Comparison of ENCODE assay signal across 1 cellular context in the genomic region with DNA sequence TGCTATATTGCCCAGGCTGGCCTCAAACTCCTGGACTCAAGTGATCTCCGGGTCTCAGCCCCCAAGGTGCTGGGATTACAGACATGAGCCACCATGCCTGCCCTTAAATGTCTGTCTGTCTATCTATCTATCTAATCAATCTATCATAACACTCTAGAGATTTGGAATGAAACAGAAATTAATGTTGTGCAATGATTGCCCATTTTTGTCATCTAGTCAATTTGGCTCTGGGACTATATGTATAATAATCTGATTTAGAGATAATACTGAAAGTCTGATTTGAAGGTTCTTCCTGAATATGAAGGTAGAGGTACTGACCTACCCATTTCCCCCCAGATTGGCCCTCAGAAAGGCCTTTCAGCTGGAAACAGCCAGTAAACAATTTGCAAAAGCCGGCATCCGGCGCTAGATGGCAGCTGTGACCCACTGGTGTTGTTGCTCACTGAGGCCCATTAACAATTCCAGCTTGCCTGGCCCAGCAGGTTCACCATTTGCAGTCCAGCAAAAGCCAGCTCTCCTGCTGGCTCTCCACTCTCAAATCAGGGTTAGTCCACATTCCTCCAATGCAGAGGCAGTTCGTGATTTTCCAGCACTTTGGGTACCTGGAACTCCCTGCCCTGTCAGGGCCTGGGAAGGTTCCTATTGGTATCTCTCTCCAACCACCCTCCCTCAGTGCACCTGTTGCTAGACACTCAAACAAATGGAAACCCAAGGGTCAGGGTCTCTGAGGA.
TF ChIP-seq lines count a peak whose summit lies in the region.

No MANE protein-coding gene starts in this region.

TF ChIP-seq in HepG2, 621 proteins besides CTCF, POLR2A, EP300 and RAD21 (continued from another document):
- TF ChIP-seq ZNF646 (CRISPR knock-in tag; IDR thresholded peaks at IDR 0.05) (no peak), SMYD3 (CRISPR knock-in tag; IDR thresholded peaks at IDR 0.05) (peak; percentile 69; the same call in 1 of the 2 replicates), THAP9 (CRISPR knock-in tag; IDR thresholded peaks at IDR 0.05; ENCODE audit: borderline replicate concordance) (no peak; the same call in 1 of the 2 replicates), ZNF850 (CRISPR knock-in tag; conservative IDR thresholded peaks at IDR 0.05) (no peak), CCAR2 (optimal IDR thresholded peaks at IDR 0.05; ENCODE audit: low read depth, low read length) (no peak), ZNF441 (CRISPR knock-in tag; IDR thresholded peaks at IDR 0.05; ENCODE audit: borderline replicate concordance) (no peak), SIN3B (IDR thresholded peaks at IDR 0.05; ENCODE audit: low read length) (0 out of 2 replicates have a peak, but pooled peaks have one; percentile 34), ZNF75D (CRISPR knock-in tag; IDR thresholded peaks at IDR 0.05; ENCODE audit: borderline replicate concordance) (no peak), ZNF652 (CRISPR knock-in tag; IDR thresholded peaks at IDR 0.05; ENCODE audit: borderline replicate concordance, low read depth) (no peak), PCBP1 (IDR thresholded peaks at IDR 0.05; ENCODE audit: borderline replicate concordance, low read depth, low read length) (no peak)
- TF ChIP-seq, protein P1, sequence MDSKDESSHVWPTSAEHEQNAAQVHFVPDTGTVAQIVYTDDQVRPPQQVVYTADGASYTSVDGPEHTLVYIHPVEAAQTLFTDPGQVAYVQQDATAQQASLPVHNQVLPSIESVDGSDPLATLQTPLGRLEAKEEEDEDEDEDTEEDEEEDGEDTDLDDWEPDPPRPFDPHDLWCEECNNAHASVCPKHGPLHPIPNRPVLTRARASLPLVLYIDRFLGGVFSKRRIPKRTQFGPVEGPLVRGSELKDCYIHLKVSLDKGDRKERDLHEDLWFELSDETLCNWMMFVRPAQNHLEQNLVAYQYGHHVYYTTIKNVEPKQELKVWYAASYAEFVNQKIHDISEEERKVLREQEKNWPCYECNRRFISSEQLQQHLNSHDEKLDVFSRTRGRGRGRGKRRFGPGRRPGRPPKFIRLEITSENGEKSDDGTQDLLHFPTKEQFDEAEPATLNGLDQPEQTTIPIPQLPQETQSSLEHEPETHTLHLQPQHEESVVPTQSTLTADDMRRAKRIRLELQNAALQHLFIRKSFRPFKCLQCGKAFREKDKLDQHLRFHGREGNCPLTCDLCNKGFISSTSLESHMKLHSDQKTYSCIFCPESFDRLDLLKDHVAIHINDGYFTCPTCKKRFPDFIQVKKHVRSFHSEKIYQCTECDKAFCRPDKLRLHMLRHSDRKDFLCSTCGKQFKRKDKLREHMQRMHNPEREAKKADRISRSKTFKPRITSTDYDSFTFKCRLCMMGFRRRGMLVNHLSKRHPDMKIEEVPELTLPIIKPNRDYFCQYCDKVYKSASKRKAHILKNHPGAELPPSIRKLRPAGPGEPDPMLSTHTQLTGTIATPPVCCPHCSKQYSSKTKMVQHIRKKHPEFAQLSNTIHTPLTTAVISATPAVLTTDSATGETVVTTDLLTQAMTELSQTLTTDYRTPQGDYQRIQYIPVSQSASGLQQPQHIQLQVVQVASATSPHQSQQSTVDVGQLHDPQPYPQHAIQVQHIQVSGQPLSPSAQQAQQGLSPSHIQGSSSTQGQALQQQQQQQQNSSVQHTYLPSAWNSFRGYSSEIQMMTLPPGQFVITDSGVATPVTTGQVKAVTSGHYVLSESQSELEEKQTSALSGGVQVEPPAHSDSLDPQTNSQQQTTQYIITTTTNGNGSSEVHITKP (CRISPR knock-in tag; IDR thresholded peaks at IDR 0.05; ENCODE audit: low read depth): 0 out of 2 replicates have a peak, but pooled peaks have one; percentile 58
- TF ChIP-seq, protein P2, sequence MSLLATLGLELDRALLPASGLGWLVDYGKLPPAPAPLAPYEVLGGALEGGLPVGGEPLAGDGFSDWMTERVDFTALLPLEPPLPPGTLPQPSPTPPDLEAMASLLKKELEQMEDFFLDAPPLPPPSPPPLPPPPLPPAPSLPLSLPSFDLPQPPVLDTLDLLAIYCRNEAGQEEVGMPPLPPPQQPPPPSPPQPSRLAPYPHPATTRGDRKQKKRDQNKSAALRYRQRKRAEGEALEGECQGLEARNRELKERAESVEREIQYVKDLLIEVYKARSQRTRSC (CRISPR knock-in tag; IDR thresholded peaks at IDR 0.05; ENCODE audit: low read depth): no peak
- TF ChIP-seq, protein P3, sequence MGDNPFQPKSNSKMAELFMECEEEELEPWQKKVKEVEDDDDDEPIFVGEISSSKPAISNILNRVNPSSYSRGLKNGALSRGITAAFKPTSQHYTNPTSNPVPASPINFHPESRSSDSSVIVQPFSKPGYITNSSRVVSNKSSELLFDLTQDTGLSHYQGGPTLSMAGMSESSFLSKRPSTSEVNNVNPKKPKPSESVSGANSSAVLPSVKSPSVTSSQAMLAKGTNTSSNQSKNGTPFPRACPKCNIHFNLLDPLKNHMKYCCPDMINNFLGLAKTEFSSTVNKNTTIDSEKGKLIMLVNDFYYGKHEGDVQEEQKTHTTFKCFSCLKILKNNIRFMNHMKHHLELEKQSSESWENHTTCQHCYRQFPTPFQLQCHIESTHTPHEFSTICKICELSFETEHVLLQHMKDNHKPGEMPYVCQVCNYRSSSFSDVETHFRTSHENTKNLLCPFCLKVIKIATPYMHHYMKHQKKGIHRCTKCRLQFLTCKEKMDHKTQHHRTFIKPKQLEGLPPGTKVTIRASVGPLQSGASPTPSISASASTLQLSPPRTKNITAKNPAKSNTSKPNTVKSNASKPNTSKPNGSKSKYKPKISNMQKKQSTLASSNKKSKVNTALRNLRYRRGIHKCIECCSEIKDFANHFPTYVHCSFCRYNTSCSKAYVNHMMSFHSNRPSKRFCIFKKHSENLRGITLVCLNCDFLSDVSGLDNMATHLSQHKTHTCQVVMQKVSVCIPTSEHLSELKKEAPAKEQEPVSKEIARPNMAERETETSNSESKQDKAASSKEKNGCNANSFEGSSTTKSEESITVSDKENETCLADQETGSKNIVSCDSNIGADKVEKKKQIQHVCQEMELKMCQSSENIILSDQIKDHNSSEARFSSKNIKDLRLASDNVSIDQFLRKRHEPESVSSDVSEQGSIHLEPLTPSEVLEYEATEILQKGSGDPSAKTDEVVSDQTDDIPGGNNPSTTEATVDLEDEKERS (CRISPR knock-in tag; IDR thresholded peaks at IDR 0.05): peak; percentile 49; the same call in 1 of the 2 replicates
